In genomic region chr15:101156509-101157159, GRCh38 we compare ENCODE assay signal across 11 cellular contexts.
DNase-seq lines count a peak whose midpoint lies in the region; ATAC-seq, FAIRE-seq and TF ChIP-seq lines count a peak whose summit lies in the region.
"Had no signal": no experiment of that assay in that cellular context is flagged by ENCODE, and none has a peak within 500 bp of the region (broad histone marks: within the 10 kb centered on the region; RNA-seq: fewer than 3 reads in every experiment).

No MANE protein-coding gene starts in this region.

- H3K9ac ChIP-seq in astrocyte (ENCODE audit: low read length): no peak overlapping the region

- peaks cover 4% of the 10 kb centered on the region for H3K4me1 Mint-ChIP-seq in astrocyte (ENCODE audit: low read depth, unreplicated experiment)

- H3K9me2 ChIP-seq in PC-9 (ENCODE audit: insufficient read depth): no peaks in the 10 kb centered on the region

- H3K4me1 ChIP-seq in astrocyte (ENCODE audit: insufficient read depth, low read length) (peaks cover 21% of the 10 kb centered on the region), PC-9 (replicated peaks; ENCODE audit: insufficient read depth) (no peaks in the 10 kb centered on the region)

- H3K4me2 ChIP-seq in astrocyte (ENCODE audit: low read length) (peak overlapping the region; percentile 10), PC-9 (no peak overlapping the region)

- DNase-seq in DMS79 treated with DMSO at 0.1 percent for 48 hours (lab: John Stamatoyannopoulos, UW) (peak; percentile 27), astrocyte (ENCODE audit: low read depth) (peak; percentile 43), medulla oblongata (ENCODE audit: extremely low spot score) (no peak), NCI-H1417 treated with DMSO at 0.1 percent for 48 hours (lab: John Stamatoyannopoulos, UW) (no peak), PC-9 (no peak)
- DNase-seq in stimulated activated CD4-positive, alpha-beta T cell treated with anti-CD3 and anti-CD28 coated beads, Interleukin-1b, Interleukin-23, amount 100 ng/mL, for 48 hours: no peak
- DNase-seq: activated CD4-positive, alpha-beta T cell treated with anti-CD3 and anti-CD28 coated beads, Interleukin-2, amount 50 U/mL, for 48 hours; Calu3 had no signal

- no peaks in the 10 kb centered on the region for H3K9me3 ChIP-seq in astrocyte (ENCODE audit: insufficient read depth, low read depth, low read length)
- H3K9me3 ChIP-seq in PC-9 (ENCODE audit: insufficient read depth, low read depth): no peaks in the 10 kb centered on the region

- ATAC-seq in GM19452 (IDR thresholded peaks at IDR 0.05; ENCODE audit: unreplicated experiment) (peak; percentile 88), HG03135 (IDR thresholded peaks at IDR 0.05; ENCODE audit: unreplicated experiment) (peak; percentile 87)

- no peaks in the 10 kb centered on the region for H3K27me3 ChIP-seq in astrocyte (ENCODE audit: insufficient read depth, low read length)
- H3K27me3 ChIP-seq in PC-9 (ENCODE audit: insufficient read depth, low read depth): no peaks in the 10 kb centered on the region

- H4K20me1 ChIP-seq in astrocyte (ENCODE audit: insufficient read depth, low read length) (no peaks in the 10 kb centered on the region), PC-9 (ENCODE audit: insufficient read depth) (no peaks in the 10 kb centered on the region)

- no peak for FAIRE-seq in astrocyte (lab: Jason Lieb, UNC)

- peaks cover 3% of the 10 kb centered on the region for H3K27me3 Mint-ChIP-seq in astrocyte (ENCODE audit: low read depth, unreplicated experiment)

- H3K4me3 Mint-ChIP-seq in astrocyte (ENCODE audit: unreplicated experiment): no peak overlapping the region

- POLR2A ChIA-PET in PC-9 (lab: Charles Lee; ENCODE audit: unreplicated experiment): interaction anchor here (0.6 kb wide), 1 partner anchor 521 kb away, joined by 6 read pairs; no protein-coding TSS in a partner anchor

- no peaks in the 10 kb centered on the region for H3K9me3 Mint-ChIP-seq in astrocyte (ENCODE audit: unreplicated experiment)

- CTCF ChIA-PET in PC-9 (lab: Charles Lee): no interaction called here

- H3K79me2 ChIP-seq in astrocyte (ENCODE audit: insufficient read depth, low read length): no peaks in the 10 kb centered on the region
- H3K79me2 ChIP-seq in PC-9 (ENCODE audit: low read depth): no peaks in the 10 kb centered on the region

- H2AFZ ChIP-seq in astrocyte (ENCODE audit: low read depth, low read length) (no peak overlapping the region), PC-9 (no peak overlapping the region)

- H3K27ac Mint-ChIP-seq in astrocyte (ENCODE audit: unreplicated experiment): no peak overlapping the region

- BruUV-seq in PC-9 (replicated peaks; lab: Mats Ljungman, UMichigan): no TSS peak

- TF ChIP-seq CTCF in astrocyte (IDR thresholded peaks at IDR 0.05; ENCODE audit: insufficient read depth, low read depth, low read length) (no peak), PC-9 (conservative IDR thresholded peaks at IDR 0.05) (no peak)

- H3K27ac ChIP-seq in astrocyte (ENCODE audit: low read depth, low read length) (no peak overlapping the region), PC-9 (no peak overlapping the region)
- H3K27ac ChIP-seq: epithelial cell of prostate had no signal

- intact Hi-C loops in PC-9 (cut with micrococcal nuclease; ENCODE audit: unreplicated experiment): no loop called here

- H3K36me3 ChIP-seq in astrocyte (ENCODE audit: insufficient read depth, low read length) (no peaks in the 10 kb centered on the region), PC-9 (ENCODE audit: low read depth) (no peaks in the 10 kb centered on the region)

- no peaks in the 10 kb centered on the region for H3F3A ChIP-seq in PC-9 (ENCODE audit: insufficient read depth, low read depth)

- H3K4me3 ChIP-seq in astrocyte (ENCODE audit: insufficient read depth, low read depth, low read length) (no peak overlapping the region), PC-9 (no peak overlapping the region)

- H3K36me3 Mint-ChIP-seq in astrocyte (ENCODE audit: low read depth, unreplicated experiment): no peaks in the 10 kb centered on the region

Comparison
In these comparisons a context has a peak if more than half of its experiments do, and no peak if none do; other contexts are left out.
1. DNase-seq: peak in DMS79 treated with DMSO at 0.1 percent for 48 hours (single experiment) and astrocyte (single experiment); none in medulla oblongata (single experiment), stimulated activated CD4-positive, alpha-beta T cell treated with anti-CD3 and anti-CD28 coated beads, Interleukin-1b, Interleukin-23, amount 100 ng/mL, for 48 hours (single experiment), NCI-H1417 treated with DMSO at 0.1 percent for 48 hours (single experiment) and PC-9 (0 of 2).